Comparison of ENCODE assay signal across 1 cellular context in genomic region chr7:81260152-81260551, GRCh38.
TF ChIP-seq lines count a peak whose summit lies in the region.

No MANE protein-coding gene starts in this region.

TF ChIP-seq in SK-N-SH, 30 proteins besides CTCF, POLR2A, EP300 and RAD21 (continued from another document):
- TF ChIP-seq, protein P1, sequence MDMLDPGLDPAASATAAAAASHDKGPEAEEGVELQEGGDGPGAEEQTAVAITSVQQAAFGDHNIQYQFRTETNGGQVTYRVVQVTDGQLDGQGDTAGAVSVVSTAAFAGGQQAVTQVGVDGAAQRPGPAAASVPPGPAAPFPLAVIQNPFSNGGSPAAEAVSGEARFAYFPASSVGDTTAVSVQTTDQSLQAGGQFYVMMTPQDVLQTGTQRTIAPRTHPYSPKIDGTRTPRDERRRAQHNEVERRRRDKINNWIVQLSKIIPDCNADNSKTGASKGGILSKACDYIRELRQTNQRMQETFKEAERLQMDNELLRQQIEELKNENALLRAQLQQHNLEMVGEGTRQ (IDR thresholded peaks at IDR 0.05; ENCODE audit: borderline replicate concordance, low read depth, low read length), result no peak
- no peak for TF ChIP-seq GABPA (IDR thresholded peaks at IDR 0.05; ENCODE audit: low read depth)
- no peak for TF ChIP-seq RCOR1 (IDR thresholded peaks at IDR 0.05; ENCODE audit: low read length)
- TF ChIP-seq, protein P2, sequence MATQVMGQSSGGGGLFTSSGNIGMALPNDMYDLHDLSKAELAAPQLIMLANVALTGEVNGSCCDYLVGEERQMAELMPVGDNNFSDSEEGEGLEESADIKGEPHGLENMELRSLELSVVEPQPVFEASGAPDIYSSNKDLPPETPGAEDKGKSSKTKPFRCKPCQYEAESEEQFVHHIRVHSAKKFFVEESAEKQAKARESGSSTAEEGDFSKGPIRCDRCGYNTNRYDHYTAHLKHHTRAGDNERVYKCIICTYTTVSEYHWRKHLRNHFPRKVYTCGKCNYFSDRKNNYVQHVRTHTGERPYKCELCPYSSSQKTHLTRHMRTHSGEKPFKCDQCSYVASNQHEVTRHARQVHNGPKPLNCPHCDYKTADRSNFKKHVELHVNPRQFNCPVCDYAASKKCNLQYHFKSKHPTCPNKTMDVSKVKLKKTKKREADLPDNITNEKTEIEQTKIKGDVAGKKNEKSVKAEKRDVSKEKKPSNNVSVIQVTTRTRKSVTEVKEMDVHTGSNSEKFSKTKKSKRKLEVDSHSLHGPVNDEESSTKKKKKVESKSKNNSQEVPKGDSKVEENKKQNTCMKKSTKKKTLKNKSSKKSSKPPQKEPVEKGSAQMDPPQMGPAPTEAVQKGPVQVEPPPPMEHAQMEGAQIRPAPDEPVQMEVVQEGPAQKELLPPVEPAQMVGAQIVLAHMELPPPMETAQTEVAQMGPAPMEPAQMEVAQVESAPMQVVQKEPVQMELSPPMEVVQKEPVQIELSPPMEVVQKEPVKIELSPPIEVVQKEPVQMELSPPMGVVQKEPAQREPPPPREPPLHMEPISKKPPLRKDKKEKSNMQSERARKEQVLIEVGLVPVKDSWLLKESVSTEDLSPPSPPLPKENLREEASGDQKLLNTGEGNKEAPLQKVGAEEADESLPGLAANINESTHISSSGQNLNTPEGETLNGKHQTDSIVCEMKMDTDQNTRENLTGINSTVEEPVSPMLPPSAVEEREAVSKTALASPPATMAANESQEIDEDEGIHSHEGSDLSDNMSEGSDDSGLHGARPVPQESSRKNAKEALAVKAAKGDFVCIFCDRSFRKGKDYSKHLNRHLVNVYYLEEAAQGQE (IDR thresholded peaks at IDR 0.05; ENCODE audit: low read depth, low read length), result no peak
- TF ChIP-seq USF1 (IDR thresholded peaks at IDR 0.05; ENCODE audit: borderline replicate concordance, low read depth), result no peak
- no peak for TF ChIP-seq NFIC (IDR thresholded peaks at IDR 0.05; ENCODE audit: borderline replicate concordance)
